7 cellular contexts compared by ENCODE assay signal in the genomic region with DNA sequence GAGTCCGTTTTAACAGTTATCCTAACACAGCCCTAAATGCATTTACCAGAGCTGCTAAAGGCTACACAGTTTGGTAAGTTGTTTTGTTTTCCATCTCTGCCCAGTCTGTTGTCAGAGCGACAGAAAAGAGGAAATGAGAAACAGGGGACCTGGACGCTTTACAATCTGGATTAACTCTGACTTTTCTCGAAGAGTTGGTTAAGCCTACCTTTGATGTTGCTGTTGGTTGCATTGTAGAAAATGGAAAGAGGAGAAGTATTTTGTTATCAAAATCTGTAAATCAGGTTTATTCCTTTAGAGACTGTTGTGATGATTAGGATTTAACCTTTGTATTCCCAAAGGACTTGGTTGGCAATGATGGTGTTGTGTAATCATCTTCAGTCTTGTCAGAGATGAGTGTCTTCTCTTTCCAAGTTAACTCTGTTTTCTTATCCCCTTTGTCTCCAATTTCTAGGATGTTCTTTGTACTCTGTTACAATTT. TPM values are rescaled to one million over a fixed set of nuclear protein-coding genes. Genes with fewer than 3 reads are reported as not detected.
DNase-seq lines count a peak whose midpoint lies in the region; ATAC-seq and TF ChIP-seq lines count a peak whose summit lies in the region.

No MANE protein-coding gene starts in this region.

- TF ChIP-seq CTCF in Loucy (conservative IDR thresholded peaks at IDR 0.05; ENCODE audit: low read length) (no peak), right atrium auricular region (IDR thresholded peaks at IDR 0.05) (no peak)

- peak overlapping the region; percentile 68 for H3K9ac ChIP-seq in Loucy (ENCODE audit: low read depth, low read length, poor library complexity, severe bottlenecking)

- H3K4me1 ChIP-seq in Loucy (ENCODE audit: insufficient read depth, low read length, poor library complexity, severe bottlenecking) (peaks cover 20% of the 10 kb centered on the region), right atrium auricular region (peaks cover 0 to 23% of the 10 kb centered on the region in 2 donors)

- no peaks in the 10 kb centered on the region for H4K20me1 ChIP-seq in Loucy (ENCODE audit: insufficient read depth, low read length, poor library complexity, severe bottlenecking)

- peak overlapping the region; percentile 97 for H2AFZ ChIP-seq in Loucy (ENCODE audit: low read length)

- H3K27ac ChIP-seq in right atrium auricular region (peak overlapping the region; percentile 81), skin epidermis (peak overlapping the region in 19 of 21 experiments; percentile 20 to 87 (median 77))

- H3K27me3 ChIP-seq in Loucy (ENCODE audit: insufficient read depth, low read length, poor library complexity, severe bottlenecking) = no peaks in the 10 kb centered on the region
- H3K27me3 ChIP-seq in right atrium auricular region = no peaks in the 10 kb centered on the region

- H3K27ac Mint-ChIP-seq in activated naive CD8-positive, alpha-beta T cell treated with anti-CD3 and anti-CD28 coated beads for 36 hours = peak overlapping the region; percentile 92

- peak overlapping the region; percentile 82 for H3K4me2 ChIP-seq in Loucy (ENCODE audit: low read depth, low read length, poor library complexity, severe bottlenecking)

- no peaks in the 10 kb centered on the region for H3K27me3 Mint-ChIP-seq in activated naive CD8-positive, alpha-beta T cell treated with anti-CD3 and anti-CD28 coated beads for 36 hours

- H3K4me3 Mint-ChIP-seq in activated naive CD8-positive, alpha-beta T cell treated with anti-CD3 and anti-CD28 coated beads for 36 hours = peak overlapping the region; percentile 93

- H3K4me3 ChIP-seq in Loucy (ENCODE audit: low read length, poor library complexity, severe bottlenecking) = peak overlapping the region; percentile 81
- peak overlapping the region; percentile 67 to 74 for H3K4me3 ChIP-seq in right atrium auricular region
- peak overlapping the region in 4 of 7 experiments; percentile 57 to 84 (median 66) for H3K4me3 ChIP-seq in skin epidermis

- no peaks in the 10 kb centered on the region for H3F3A ChIP-seq in Loucy (ENCODE audit: low read depth)

- H3K9me3 Mint-ChIP-seq in activated naive CD8-positive, alpha-beta T cell treated with anti-CD3 and anti-CD28 coated beads for 36 hours = no peaks in the 10 kb centered on the region

- peak; percentile 36 for DNase-seq in GM03348 (ENCODE audit: low spot score)
- no peak for DNase-seq in activated naive CD8-positive, alpha-beta T cell treated with anti-CD3 and anti-CD28 coated beads for 36 hours
- DNase-seq in right atrium auricular region (ENCODE audit: low spot score) = no peak
- no peak for DNase-seq in activated CD8-positive, alpha-beta memory T cell treated with anti-CD3 and anti-CD28 coated beads, Interleukin-2, amount 50 U/mL, for 48 hours

- H3K9me3 ChIP-seq in Loucy (ENCODE audit: insufficient read depth, low read depth, low read length) (no peaks in the 10 kb centered on the region), right atrium auricular region (no peaks in the 10 kb centered on the region)

- no peaks in the 10 kb centered on the region for H3K79me2 ChIP-seq in Loucy (ENCODE audit: insufficient read depth, low read length)

- H3K36me3 Mint-ChIP-seq in activated naive CD8-positive, alpha-beta T cell treated with anti-CD3 and anti-CD28 coated beads for 36 hours = no peaks in the 10 kb centered on the region

- peak; percentile 44 for ATAC-seq in GM21526 (IDR thresholded peaks at IDR 0.05; ENCODE audit: low FRiP score, unreplicated experiment)

- peaks cover 21% of the 10 kb centered on the region for H3K4me1 Mint-ChIP-seq in activated naive CD8-positive, alpha-beta T cell treated with anti-CD3 and anti-CD28 coated beads for 36 hours

- no peaks in the 10 kb centered on the region for H3K36me3 ChIP-seq in Loucy (ENCODE audit: insufficient read depth, low read length)
- H3K36me3 ChIP-seq in right atrium auricular region = no peaks in the 10 kb centered on the region

- no peaks in the 10 kb centered on the region for H3K9me2 ChIP-seq in Loucy (replicated peaks; ENCODE audit: low read depth, low read length)

RNA-seq across cellular contexts. Expression of a gene that starts 0.5 kb away (rescaled TPM):
- not detected for total RNA-seq in activated naive CD8-positive, alpha-beta T cell treated with anti-CD3 and anti-CD28 coated beads for 36 hours
- 1 to 10 TPM; 1.4 to 3.3 TPM for total RNA-seq in right atrium auricular region

RNA-seq across cellular contexts. Expression of a gene that starts 1.0 kb away (rescaled TPM):
- 1 to 10 TPM; 1.9 to 2.2 TPM for total RNA-seq in activated naive CD8-positive, alpha-beta T cell treated with anti-CD3 and anti-CD28 coated beads for 36 hours
- 1 to 10 TPM; 2.7 to 3.7 TPM for total RNA-seq in right atrium auricular region
